19 cellular contexts compared by ENCODE assay signal in genomic region chr2:165778187-165778556, GRCh38. TPM values are rescaled to one million over a fixed set of nuclear protein-coding genes. Genes with fewer than 3 reads are reported as not detected.
DNase-seq lines count a peak whose midpoint lies in the region; ATAC-seq and TF ChIP-seq lines count a peak whose summit lies in the region.
"Had no signal": no experiment of that assay in that cellular context is flagged by ENCODE, and none has a peak within 500 bp of the region (broad histone marks: within the 10 kb centered on the region; RNA-seq: fewer than 3 reads in every experiment).

No MANE protein-coding gene starts in this region.

- H3K14ac ChIP-seq in H9 (ENCODE audit: insufficient read depth, low read length) = no peak overlapping the region

- no peak for TF ChIP-seq CTCF in H9 (conservative IDR thresholded peaks at IDR 0.05)
- no peak for TF ChIP-seq CTCF in neutrophil (IDR thresholded peaks at IDR 0.05)

- H3K4ac ChIP-seq in H9 (ENCODE audit: low read depth, low read length) = no peak overlapping the region

- peaks cover 17% of the 10 kb centered on the region for H3K9me3 Mint-ChIP-seq in T-helper 2 cell treated with Interferon-gamma antibody and Interleukin-4, amounts not matched to agents 5 μg/mL and 100 μg/mL, for 36 hours
- peaks cover 10 to 11% of the 10 kb centered on the region in 2 experiments for H3K9me3 Mint-ChIP-seq in H9

- H3K27me3 Mint-ChIP-seq in T-helper 2 cell treated with Interferon-gamma antibody and Interleukin-4, amounts not matched to agents 5 μg/mL and 100 μg/mL, for 36 hours (ENCODE audit: low read depth) = no peaks in the 10 kb centered on the region
- H3K27me3 Mint-ChIP-seq in H9 (ENCODE audit: low read depth) = no peaks in the 10 kb centered on the region

- no peaks in the 10 kb centered on the region for H3K27me3 ChIP-seq in H9 (ENCODE audit: insufficient read depth, low read length)
- no peaks in the 10 kb centered on the region for H3K27me3 ChIP-seq in neutrophil

- DNase-seq in T-helper 2 cell treated with Interferon-gamma antibody and Interleukin-4, amounts not matched to agents 5 μg/mL and 100 μg/mL, for 36 hours (ENCODE audit: low spot score) = no peak
- DNase-seq in T-helper 2 cell = no peak
- DNase-seq in H9 = no peak
- DNase-seq in left lobe of liver (ENCODE audit: low spot score) = no peak
- no peak for DNase-seq in NCI-H187 (lab: John Stamatoyannopoulos, UW)
- no peak for DNase-seq in superior temporal gyrus (ENCODE audit: extremely low spot score)
- DNase-seq: 8988T, C1 segment of cervical spinal cord, DMS79, KBM-7, NCI-H1048, NCI-H2107, NCI-H69, PC-9 had no signal

- no peaks in the 10 kb centered on the region for H4K20me1 ChIP-seq in H9 (ENCODE audit: control insufficient read depth, insufficient read depth, insufficient read length)

- ATAC-seq in left lobe of liver = peak; percentile 71
- ATAC-seq in HG02981 (IDR thresholded peaks at IDR 0.05; ENCODE audit: unreplicated experiment) = no peak

- H3K4me3 ChIP-seq in neutrophil (ENCODE audit: low read depth in 1 of 2, low read length in 1 of 2) = no peak overlapping the region
- H3K4me3 ChIP-seq: PC-9, SK-N-MC had no signal

- H3K4me3 Mint-ChIP-seq in T-helper 2 cell treated with Interferon-gamma antibody and Interleukin-4, amounts not matched to agents 5 μg/mL and 100 μg/mL, for 36 hours = peak overlapping the region; percentile 28
- no peak overlapping the region for H3K4me3 Mint-ChIP-seq in H9

- H3K27ac ChIP-seq in H9 (ENCODE audit: insufficient read length, low read depth, low read length) (no peak overlapping the region), neutrophil (peak overlapping the region; percentile 53)
- H3K27ac ChIP-seq: HL-60, PC-9, SK-N-MC had no signal

- peaks cover 26% of the 10 kb centered on the region; the same call in 1 of the 2 replicates for H3K79me2 ChIP-seq in H9 (ENCODE audit: insufficient read depth, low read length)

- H2AK5ac ChIP-seq in H9 (ENCODE audit: insufficient read length, low read length) = no peak overlapping the region

- H3K18ac ChIP-seq in H9 (ENCODE audit: insufficient read length, low read depth, low read length) = no peak overlapping the region

- H2BK20ac ChIP-seq in H9 (ENCODE audit: low read depth, low read length, poor library complexity, severe bottlenecking) = no peak overlapping the region

- H3K36me3 ChIP-seq in neutrophil = no peaks in the 10 kb centered on the region

- no peak overlapping the region for H2BK120ac ChIP-seq in H9 (ENCODE audit: low read depth, low read length, poor library complexity, severe bottlenecking)

- peaks cover 19% of the 10 kb centered on the region for H3K4me1 Mint-ChIP-seq in T-helper 2 cell treated with Interferon-gamma antibody and Interleukin-4, amounts not matched to agents 5 μg/mL and 100 μg/mL, for 36 hours (ENCODE audit: low read depth)
- peaks cover 28 to 42% of the 10 kb centered on the region in 2 experiments for H3K4me1 Mint-ChIP-seq in H9

- H2BK15ac ChIP-seq in H9 (ENCODE audit: low read depth, low read length) = no peak overlapping the region

- no peak overlapping the region for H3K9ac ChIP-seq in H9 (ENCODE audit: extremely low read depth, insufficient read length, low read length)

- peaks cover 11% of the 10 kb centered on the region for H3K79me1 ChIP-seq in H9 (ENCODE audit: insufficient read depth, low read depth, low read length, poor library complexity, severe bottlenecking)

- H2BK12ac ChIP-seq in H9 (ENCODE audit: insufficient read length, low read depth, low read length) = no peak overlapping the region

- no peak overlapping the region for H3T11ph ChIP-seq in H9 (ENCODE audit: low read length)

- H3K27ac Mint-ChIP-seq in T-helper 2 cell treated with Interferon-gamma antibody and Interleukin-4, amounts not matched to agents 5 μg/mL and 100 μg/mL, for 36 hours = peak overlapping the region; percentile 49
- H3K27ac Mint-ChIP-seq in H9 = peak overlapping the region in 2 of 3 experiments; percentile 12 to 66; a peak in 6 of 7 replicates

- H3K9me3 ChIP-seq in H9 (ENCODE audit: control insufficient read depth, low read depth, low read length) (no peaks in the 10 kb centered on the region), neutrophil (no peaks in the 10 kb centered on the region)

- no peak overlapping the region for H3K23ac ChIP-seq in H9 (ENCODE audit: insufficient read length, low read depth, low read length)

- H3K36me3 Mint-ChIP-seq in T-helper 2 cell treated with Interferon-gamma antibody and Interleukin-4, amounts not matched to agents 5 μg/mL and 100 μg/mL, for 36 hours (ENCODE audit: low read depth) = peaks cover 61% of the 10 kb centered on the region
- peaks cover 47 to 61% (median 56%) of the 10 kb centered on the region in 3 experiments for H3K36me3 Mint-ChIP-seq in H9 (ENCODE audit: insufficient read depth in 1 of 3, low read depth in 3 of 3)

- no peak overlapping the region for H2AFZ ChIP-seq in H9 (ENCODE audit: low read length)
- H2AFZ ChIP-seq: PC-9 had no signal

- peaks cover 15% of the 10 kb centered on the region for H3K4me1 ChIP-seq in H9 (ENCODE audit: insufficient read depth, low read length)
- no peaks in the 10 kb centered on the region for H3K4me1 ChIP-seq in neutrophil (ENCODE audit: control insufficient read depth in 1 of 2, insufficient read depth in 1 of 2, low read depth in 1 of 2, low read length in 1 of 2)

- no peak overlapping the region for H4K5ac ChIP-seq in H9 (ENCODE audit: insufficient read length, low read depth, low read length)

- no peak overlapping the region for H4K91ac ChIP-seq in H9 (ENCODE audit: insufficient read length, low read depth, low read length)

- no peak overlapping the region for H2BK5ac ChIP-seq in H9 (ENCODE audit: insufficient read length, low read length)

- H3K23me2 ChIP-seq in H9 (ENCODE audit: insufficient read length, low read depth, low read length, poor library complexity, severe bottlenecking) = no peaks in the 10 kb centered on the region

- H3K56ac ChIP-seq in H9 (ENCODE audit: insufficient read length, low read depth, low read length) = no peak overlapping the region

- no peak overlapping the region for H4K8ac ChIP-seq in H9 (replicated peaks; ENCODE audit: insufficient read length, low read depth, low read length)

- H3K4me2 ChIP-seq in H9 (ENCODE audit: insufficient read depth, insufficient read length, low read length) = no peak overlapping the region
- H3K4me2 ChIP-seq: PC-9 had no signal

RNA-seq across cellular contexts. Expression of gene GALNT3, which starts 15.9 kb away (rescaled TPM):
- total RNA-seq in H9 (2021) (17.3 and 18.5 TPM in 2 replicates), left lobe of liver (1.1 TPM)
- total RNA-seq: G401 had no signal
